ENCODE assay signal across 1 cellular context in the genomic region with DNA sequence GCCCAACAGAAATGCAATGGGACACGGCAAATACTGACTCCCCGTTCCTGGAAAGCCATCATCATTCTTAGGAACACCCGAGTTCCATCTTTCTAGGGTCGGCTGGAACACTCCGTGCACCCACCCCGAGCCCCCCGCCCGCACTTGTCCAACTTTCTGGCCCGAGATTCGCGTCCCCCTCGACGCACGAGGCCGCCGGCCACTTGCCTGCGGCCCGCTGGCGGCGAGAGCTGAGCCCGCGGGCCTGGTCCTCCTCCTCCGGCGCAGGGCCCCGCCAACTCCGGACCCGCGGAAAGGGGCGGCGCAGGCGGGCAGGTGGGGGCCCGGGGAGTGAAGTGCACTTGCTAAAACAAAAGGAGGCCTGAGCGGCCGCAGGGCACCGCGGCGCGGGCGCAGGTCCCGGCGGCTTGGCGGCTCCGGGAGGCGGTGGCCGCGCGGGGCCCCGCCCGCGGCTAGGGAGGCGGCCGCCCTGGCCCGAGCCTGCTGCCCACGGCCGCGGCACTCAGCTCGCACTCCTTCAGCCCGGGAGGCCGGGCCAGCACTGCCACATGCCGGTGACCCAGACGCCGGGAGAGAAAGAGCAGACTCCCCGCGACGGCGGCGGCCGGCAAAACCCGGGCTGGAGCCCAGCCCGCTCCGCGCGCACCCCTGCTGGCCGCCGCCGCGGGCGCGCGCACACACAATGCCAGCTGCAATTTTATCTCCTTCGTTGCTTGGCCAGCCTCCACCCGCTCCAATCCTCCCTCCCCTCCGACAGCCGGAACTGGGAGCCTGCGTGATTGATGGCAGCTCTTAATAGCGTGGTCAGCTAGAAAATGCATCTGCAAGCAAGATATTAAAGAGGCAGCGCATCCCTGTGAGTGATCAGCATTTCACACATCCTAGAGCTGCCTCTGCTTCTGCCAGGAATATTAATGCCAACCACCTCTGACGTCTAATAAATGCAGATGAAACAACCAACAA.
TF ChIP-seq lines count a peak whose summit lies in the region.

No MANE protein-coding gene starts in this region.

TF ChIP-seq in H1, 55 proteins besides CTCF, POLR2A, EP300 and RAD21:
- no peak for TF ChIP-seq SRF (IDR thresholded peaks at IDR 0.05; ENCODE audit: low read depth, low read length)
- TF ChIP-seq NRF1 (IDR thresholded peaks at IDR 0.05; ENCODE audit: low read depth, low read length) = no peak
- TF ChIP-seq TBP (IDR thresholded peaks at IDR 0.05; ENCODE audit: low read depth, low read length) = peak; percentile 84
- peak; percentile 57; the same call in 1 of the 2 replicates for TF ChIP-seq YY1 (IDR thresholded peaks at IDR 0.05; ENCODE audit: low read depth, low read length)
- peak; percentile 97 for TF ChIP-seq TAF1 (IDR thresholded peaks at IDR 0.05; ENCODE audit: low read depth, low read length)
- peak; percentile 65; the same call in 1 of the 2 replicates for TF ChIP-seq TCF12 (IDR thresholded peaks at IDR 0.05; ENCODE audit: low read depth, low read length)
- no peak; the same call in 1 of the 2 replicates for TF ChIP-seq CHD2 (IDR thresholded peaks at IDR 0.05; ENCODE audit: low read length)
- 0 out of 2 replicates have a peak, but pooled peaks have one; percentile 12 for TF ChIP-seq JUND (IDR thresholded peaks at IDR 0.05; ENCODE audit: low read length)
- TF ChIP-seq, protein P1, sequence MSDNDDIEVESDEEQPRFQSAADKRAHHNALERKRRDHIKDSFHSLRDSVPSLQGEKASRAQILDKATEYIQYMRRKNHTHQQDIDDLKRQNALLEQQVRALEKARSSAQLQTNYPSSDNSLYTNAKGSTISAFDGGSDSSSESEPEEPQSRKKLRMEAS (IDR thresholded peaks at IDR 0.05) = peak; percentile 15
- TF ChIP-seq, protein P2, sequence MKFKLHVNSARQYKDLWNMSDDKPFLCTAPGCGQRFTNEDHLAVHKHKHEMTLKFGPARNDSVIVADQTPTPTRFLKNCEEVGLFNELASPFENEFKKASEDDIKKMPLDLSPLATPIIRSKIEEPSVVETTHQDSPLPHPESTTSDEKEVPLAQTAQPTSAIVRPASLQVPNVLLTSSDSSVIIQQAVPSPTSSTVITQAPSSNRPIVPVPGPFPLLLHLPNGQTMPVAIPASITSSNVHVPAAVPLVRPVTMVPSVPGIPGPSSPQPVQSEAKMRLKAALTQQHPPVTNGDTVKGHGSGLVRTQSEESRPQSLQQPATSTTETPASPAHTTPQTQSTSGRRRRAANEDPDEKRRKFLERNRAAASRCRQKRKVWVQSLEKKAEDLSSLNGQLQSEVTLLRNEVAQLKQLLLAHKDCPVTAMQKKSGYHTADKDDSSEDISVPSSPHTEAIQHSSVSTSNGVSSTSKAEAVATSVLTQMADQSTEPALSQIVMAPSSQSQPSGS (IDR thresholded peaks at IDR 0.05; ENCODE audit: low read length) = no peak
- TF ChIP-seq EGR1 (IDR thresholded peaks at IDR 0.05; ENCODE audit: borderline replicate concordance, low read depth, low read length) = peak; percentile 70
- peak; percentile 89 for TF ChIP-seq POLR2AphosphoS5 (IDR thresholded peaks at IDR 0.05; ENCODE audit: low read depth, low read length)
- TF ChIP-seq SP4 (IDR thresholded peaks at IDR 0.05; ENCODE audit: low read length) = no peak
- peak; percentile 37; the same call in 1 of the 2 replicates for TF ChIP-seq GTF2F1 (IDR thresholded peaks at IDR 0.05; ENCODE audit: borderline replicate concordance, low read depth, low read length)
- peak in 1 of 2 experiments; percentile 73; a peak in 2 of 4 replicates for TF ChIP-seq SIN3A (conservative IDR thresholded peaks at IDR 0.05 in 1 of 2, IDR thresholded peaks at IDR 0.05 in 1 of 2; ENCODE audit: low read depth in 1 of 2, low read length in 2 of 2)
- peak; percentile 95 for TF ChIP-seq TAF7 (optimal IDR thresholded peaks at IDR 0.05; ENCODE audit: borderline replicate concordance, low read depth, low read length)
- peak; percentile 85 for TF ChIP-seq ASH2L (IDR thresholded peaks at IDR 0.05; ENCODE audit: low read length)
- TF ChIP-seq BACH1 (IDR thresholded peaks at IDR 0.05; ENCODE audit: low read length) = no peak
- no peak for TF ChIP-seq NANOG (IDR thresholded peaks at IDR 0.05; ENCODE audit: insufficient read depth, low read depth, low read length, poor library complexity, severe bottlenecking)
- peak; percentile 82 for TF ChIP-seq CTBP2 (IDR thresholded peaks at IDR 0.05; ENCODE audit: borderline replicate concordance, insufficient read depth, insufficient read length, low read length)
- 0 out of 2 replicates have a peak, but pooled peaks have one; percentile 42 for TF ChIP-seq GABPA (IDR thresholded peaks at IDR 0.05; ENCODE audit: borderline replicate concordance, insufficient read depth, low read length)
- TF ChIP-seq CEBPB (IDR thresholded peaks at IDR 0.05; ENCODE audit: low read depth, low read length) = peak; percentile 7; the same call in 1 of the 2 replicates
- TF ChIP-seq, protein P3, sequence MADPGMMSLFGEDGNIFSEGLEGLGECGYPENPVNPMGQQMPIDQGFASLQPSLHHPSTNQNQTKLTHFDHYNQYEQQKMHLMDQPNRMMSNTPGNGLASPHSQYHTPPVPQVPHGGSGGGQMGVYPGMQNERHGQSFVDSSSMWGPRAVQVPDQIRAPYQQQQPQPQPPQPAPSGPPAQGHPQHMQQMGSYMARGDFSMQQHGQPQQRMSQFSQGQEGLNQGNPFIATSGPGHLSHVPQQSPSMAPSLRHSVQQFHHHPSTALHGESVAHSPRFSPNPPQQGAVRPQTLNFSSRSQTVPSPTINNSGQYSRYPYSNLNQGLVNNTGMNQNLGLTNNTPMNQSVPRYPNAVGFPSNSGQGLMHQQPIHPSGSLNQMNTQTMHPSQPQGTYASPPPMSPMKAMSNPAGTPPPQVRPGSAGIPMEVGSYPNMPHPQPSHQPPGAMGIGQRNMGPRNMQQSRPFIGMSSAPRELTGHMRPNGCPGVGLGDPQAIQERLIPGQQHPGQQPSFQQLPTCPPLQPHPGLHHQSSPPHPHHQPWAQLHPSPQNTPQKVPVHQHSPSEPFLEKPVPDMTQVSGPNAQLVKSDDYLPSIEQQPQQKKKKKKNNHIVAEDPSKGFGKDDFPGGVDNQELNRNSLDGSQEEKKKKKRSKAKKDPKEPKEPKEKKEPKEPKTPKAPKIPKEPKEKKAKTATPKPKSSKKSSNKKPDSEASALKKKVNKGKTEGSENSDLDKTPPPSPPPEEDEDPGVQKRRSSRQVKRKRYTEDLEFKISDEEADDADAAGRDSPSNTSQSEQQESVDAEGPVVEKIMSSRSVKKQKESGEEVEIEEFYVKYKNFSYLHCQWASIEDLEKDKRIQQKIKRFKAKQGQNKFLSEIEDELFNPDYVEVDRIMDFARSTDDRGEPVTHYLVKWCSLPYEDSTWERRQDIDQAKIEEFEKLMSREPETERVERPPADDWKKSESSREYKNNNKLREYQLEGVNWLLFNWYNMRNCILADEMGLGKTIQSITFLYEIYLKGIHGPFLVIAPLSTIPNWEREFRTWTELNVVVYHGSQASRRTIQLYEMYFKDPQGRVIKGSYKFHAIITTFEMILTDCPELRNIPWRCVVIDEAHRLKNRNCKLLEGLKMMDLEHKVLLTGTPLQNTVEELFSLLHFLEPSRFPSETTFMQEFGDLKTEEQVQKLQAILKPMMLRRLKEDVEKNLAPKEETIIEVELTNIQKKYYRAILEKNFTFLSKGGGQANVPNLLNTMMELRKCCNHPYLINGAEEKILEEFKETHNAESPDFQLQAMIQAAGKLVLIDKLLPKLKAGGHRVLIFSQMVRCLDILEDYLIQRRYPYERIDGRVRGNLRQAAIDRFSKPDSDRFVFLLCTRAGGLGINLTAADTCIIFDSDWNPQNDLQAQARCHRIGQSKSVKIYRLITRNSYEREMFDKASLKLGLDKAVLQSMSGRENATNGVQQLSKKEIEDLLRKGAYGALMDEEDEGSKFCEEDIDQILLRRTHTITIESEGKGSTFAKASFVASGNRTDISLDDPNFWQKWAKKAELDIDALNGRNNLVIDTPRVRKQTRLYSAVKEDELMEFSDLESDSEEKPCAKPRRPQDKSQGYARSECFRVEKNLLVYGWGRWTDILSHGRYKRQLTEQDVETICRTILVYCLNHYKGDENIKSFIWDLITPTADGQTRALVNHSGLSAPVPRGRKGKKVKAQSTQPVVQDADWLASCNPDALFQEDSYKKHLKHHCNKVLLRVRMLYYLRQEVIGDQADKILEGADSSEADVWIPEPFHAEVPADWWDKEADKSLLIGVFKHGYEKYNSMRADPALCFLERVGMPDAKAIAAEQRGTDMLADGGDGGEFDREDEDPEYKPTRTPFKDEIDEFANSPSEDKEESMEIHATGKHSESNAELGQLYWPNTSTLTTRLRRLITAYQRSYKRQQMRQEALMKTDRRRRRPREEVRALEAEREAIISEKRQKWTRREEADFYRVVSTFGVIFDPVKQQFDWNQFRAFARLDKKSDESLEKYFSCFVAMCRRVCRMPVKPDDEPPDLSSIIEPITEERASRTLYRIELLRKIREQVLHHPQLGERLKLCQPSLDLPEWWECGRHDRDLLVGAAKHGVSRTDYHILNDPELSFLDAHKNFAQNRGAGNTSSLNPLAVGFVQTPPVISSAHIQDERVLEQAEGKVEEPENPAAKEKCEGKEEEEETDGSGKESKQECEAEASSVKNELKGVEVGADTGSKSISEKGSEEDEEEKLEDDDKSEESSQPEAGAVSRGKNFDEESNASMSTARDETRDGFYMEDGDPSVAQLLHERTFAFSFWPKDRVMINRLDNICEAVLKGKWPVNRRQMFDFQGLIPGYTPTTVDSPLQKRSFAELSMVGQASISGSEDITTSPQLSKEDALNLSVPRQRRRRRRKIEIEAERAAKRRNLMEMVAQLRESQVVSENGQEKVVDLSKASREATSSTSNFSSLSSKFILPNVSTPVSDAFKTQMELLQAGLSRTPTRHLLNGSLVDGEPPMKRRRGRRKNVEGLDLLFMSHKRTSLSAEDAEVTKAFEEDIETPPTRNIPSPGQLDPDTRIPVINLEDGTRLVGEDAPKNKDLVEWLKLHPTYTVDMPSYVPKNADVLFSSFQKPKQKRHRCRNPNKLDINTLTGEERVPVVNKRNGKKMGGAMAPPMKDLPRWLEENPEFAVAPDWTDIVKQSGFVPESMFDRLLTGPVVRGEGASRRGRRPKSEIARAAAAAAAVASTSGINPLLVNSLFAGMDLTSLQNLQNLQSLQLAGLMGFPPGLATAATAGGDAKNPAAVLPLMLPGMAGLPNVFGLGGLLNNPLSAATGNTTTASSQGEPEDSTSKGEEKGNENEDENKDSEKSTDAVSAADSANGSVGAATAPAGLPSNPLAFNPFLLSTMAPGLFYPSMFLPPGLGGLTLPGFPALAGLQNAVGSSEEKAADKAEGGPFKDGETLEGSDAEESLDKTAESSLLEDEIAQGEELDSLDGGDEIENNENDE (IDR thresholded peaks at IDR 0.05; ENCODE audit: insufficient replicate concordance, low read length) = no peak
- no peak; the same call in 1 of the 2 replicates for TF ChIP-seq RBBP5 (IDR thresholded peaks at IDR 0.05; ENCODE audit: borderline replicate concordance, low read depth, low read length)
- peak; percentile 73 for TF ChIP-seq PHF8 (conservative IDR thresholded peaks at IDR 0.05; ENCODE audit: low read depth, low read length)
- TF ChIP-seq RFX5 (IDR thresholded peaks at IDR 0.05; ENCODE audit: borderline replicate concordance, low read depth, low read length) = peak; percentile 31; the same call in 1 of the 2 replicates
- TF ChIP-seq CBX8 (IDR thresholded peaks at IDR 0.05; ENCODE audit: borderline replicate concordance, low read depth, low read length) = no peak
- TF ChIP-seq ZNF274 (IDR thresholded peaks at IDR 0.05; ENCODE audit: borderline replicate concordance, extremely low read depth, low read length) = no peak
- peak; percentile 44; the same call in 1 of the 2 replicates for TF ChIP-seq KDM5A (IDR thresholded peaks at IDR 0.05; ENCODE audit: low read length)
- no peak for TF ChIP-seq HDAC2 (IDR thresholded peaks at IDR 0.05; ENCODE audit: borderline replicate concordance in 1 of 2, low read depth in 2 of 2, low read length in 2 of 2)
- TF ChIP-seq KDM1A (IDR thresholded peaks at IDR 0.05; ENCODE audit: borderline replicate concordance, low read length) = no peak
- TF ChIP-seq SP1 (IDR thresholded peaks at IDR 0.05; ENCODE audit: low read depth, low read length) = peak; percentile 90
TF ChIP-seq in H1: peak in this region for 19.
